In the genomic region with DNA sequence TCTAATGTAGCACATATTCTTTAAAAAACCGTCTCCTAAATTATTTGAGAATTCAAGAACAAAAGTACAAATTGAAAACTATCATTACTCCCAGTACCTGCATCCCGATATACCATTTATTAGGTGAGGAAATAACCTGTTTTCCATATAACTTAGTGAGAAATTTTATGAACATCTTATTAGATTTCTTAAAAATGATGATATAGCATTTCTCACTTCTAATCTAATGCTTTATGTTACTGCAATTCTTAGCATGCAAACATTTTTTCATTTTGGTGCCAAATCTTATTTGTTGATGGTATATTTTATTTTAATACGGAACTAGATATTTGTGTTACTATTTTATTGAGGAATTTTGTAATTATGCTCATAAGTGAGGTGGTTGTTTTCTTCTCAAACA, we compare ENCODE assay signal across 7 cellular contexts.
"Had no signal": no experiment of that assay in that cellular context is flagged by ENCODE, and none has a peak within 500 bp of the region (broad histone marks: within the 10 kb centered on the region; RNA-seq: fewer than 3 reads in every experiment).

No MANE protein-coding gene starts in this region.

- ATAC-seq: GM23338, HCT116 had no signal

- DNase-seq: H9, HFFc6, KG1 had no signal

- H3K4me3 ChIP-seq: GM23338 had no signal

- FAIRE-seq: H1 had no signal

- H3K27ac ChIP-seq: HL-60 had no signal

- H2AFZ ChIP-seq: GM23338 had no signal

- H3K4me2 ChIP-seq: GM23338 had no signal
